9 cellular contexts compared by ENCODE assay signal in the genomic region with DNA sequence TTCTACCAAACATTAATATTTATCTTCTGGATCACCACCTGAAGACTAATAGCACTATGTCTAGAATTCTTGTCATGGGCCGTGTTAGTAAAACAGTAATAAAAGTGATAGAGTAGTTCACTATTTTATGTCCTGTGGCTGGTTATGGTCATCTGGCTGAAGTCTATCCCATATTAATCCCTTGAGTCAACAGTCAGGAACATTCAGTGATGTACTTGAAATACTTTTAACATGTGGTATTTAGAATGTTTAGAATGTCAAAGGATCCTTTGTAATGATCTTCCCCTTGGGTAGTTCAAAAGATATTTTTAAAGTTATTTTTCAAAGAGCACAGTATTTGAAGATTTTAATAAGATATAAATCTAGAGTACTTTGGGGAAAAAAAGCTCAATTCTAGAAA.
DNase-seq lines count a peak whose midpoint lies in the region; ATAC-seq lines count a peak whose summit lies in the region.
"Had no signal": no experiment of that assay in that cellular context is flagged by ENCODE, and none has a peak within 500 bp of the region (broad histone marks: within the 10 kb centered on the region; RNA-seq: fewer than 3 reads in every experiment).

No MANE protein-coding gene starts in this region.

- DNase-seq in AG20443 (ENCODE audit: low spot score) = peak; percentile 30
- peak; percentile 36 for DNase-seq in NCI-H226
- peak; percentile 41 for DNase-seq in epidermal melanocyte (ENCODE audit: insufficient read length, low spot score)
- peak; percentile 82 for DNase-seq in non-pigmented ciliary epithelial cell (ENCODE audit: low read depth)
- DNase-seq in stimulated activated naive CD4-positive, alpha-beta T cell treated with Interleukin-2 at 50 U/mL for 16 hours (lab: John Stamatoyannopoulos, UW) = no peak
- DNase-seq in NCI-H1417 treated with DMSO at 0.1 percent for 48 hours (lab: John Stamatoyannopoulos, UW) = no peak
- no peak for DNase-seq in AML-193 (lab: John Stamatoyannopoulos, UW)
- DNase-seq: activated naive CD4-positive, alpha-beta T cell treated with Interleukin-2 at 50 U/mL for 16 hours had no signal

- ATAC-seq in HG02870 (IDR thresholded peaks at IDR 0.05; ENCODE audit: unreplicated experiment) = no peak

Comparison
In these comparisons a context has a peak if more than half of its experiments do, and no peak if none do; other contexts are left out.
1. DNase-seq: peak in AG20443 (single experiment), NCI-H226 (single experiment), epidermal melanocyte (single experiment) and non-pigmented ciliary epithelial cell (single experiment); none in stimulated activated naive CD4-positive, alpha-beta T cell treated with Interleukin-2 at 50 U/mL for 16 hours (single experiment), NCI-H1417 treated with DMSO at 0.1 percent for 48 hours (single experiment) and AML-193 (0 of 2).